ENCODE assay signal across 1 cellular context in the genomic region with DNA sequence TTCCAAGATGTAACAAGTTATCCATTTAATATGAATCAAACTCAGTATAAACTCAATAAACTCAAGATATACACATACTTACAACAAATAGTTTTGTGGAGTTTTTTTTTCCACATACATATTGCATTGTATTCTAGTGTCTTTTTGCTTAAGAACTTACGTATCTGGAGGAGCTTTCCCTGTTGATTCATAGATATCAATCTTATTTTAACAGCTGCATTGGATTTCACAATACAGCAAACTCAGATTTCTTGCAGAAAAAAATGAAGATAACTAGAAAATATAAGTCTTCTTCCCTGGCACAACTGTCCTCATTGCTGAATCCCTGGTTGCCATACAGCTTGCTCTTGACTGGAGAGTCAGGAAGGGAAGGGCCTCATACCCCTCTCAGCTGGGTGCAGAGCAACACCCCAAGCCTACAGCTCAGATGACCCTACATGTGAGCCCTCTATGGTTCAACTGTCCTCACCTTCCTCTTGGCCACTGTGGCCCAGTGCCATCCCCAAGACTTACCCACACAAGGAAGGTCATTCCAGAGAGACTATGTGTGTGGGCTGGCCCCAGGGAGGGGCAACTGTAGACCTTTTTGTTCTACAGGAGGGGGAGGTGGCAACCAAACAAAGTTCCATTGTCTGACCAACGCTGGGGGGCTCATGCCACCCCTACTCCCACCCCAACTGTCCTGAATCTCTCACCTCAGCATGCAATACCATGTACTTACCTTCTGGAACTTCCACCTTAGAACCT.
TF ChIP-seq lines count a peak whose summit lies in the region.

No MANE protein-coding gene starts in this region.

TF ChIP-seq in endothelial cell of umbilical vein, 7 proteins besides CTCF, POLR2A, EP300 and RAD21:
- TF ChIP-seq POLR2AphosphoS5 (IDR thresholded peaks at IDR 0.05; ENCODE audit: insufficient read depth, low read depth, low read length) (no peak), EZH2 (IDR thresholded peaks at IDR 0.05; ENCODE audit: borderline replicate concordance, low read depth, low read length, severe bottlenecking) (no peak), JUN (IDR thresholded peaks at IDR 0.05; ENCODE audit: borderline replicate concordance, insufficient read depth, insufficient read length, low read depth) (no peak), FOS (IDR thresholded peaks at IDR 0.05; ENCODE audit: borderline replicate concordance, insufficient read depth, low read length) (no peak), MAX (IDR thresholded peaks at IDR 0.05; ENCODE audit: insufficient read depth, insufficient read length) (no peak), GATA2 (IDR thresholded peaks at IDR 0.05; ENCODE audit: insufficient read depth, insufficient read length, low read depth, low read length) (no peak), MYC (IDR thresholded peaks at IDR 0.05; ENCODE audit: low read depth, low read length) (no peak)
